34 cellular contexts compared by ENCODE assay signal in genomic region chr1:167392200-167392696, GRCh38.
"Had no signal": no experiment of that assay in that cellular context is flagged by ENCODE, and none has a peak within 500 bp of the region (broad histone marks: within the 10 kb centered on the region; RNA-seq: fewer than 3 reads in every experiment).

No MANE protein-coding gene starts in this region.

- H3K4me3 Mint-ChIP-seq: activated CD4-positive, alpha-beta memory T cell treated with anti-CD3 and anti-CD28 coated beads for 36 hours; activated CD4-positive, alpha-beta T cell treated with anti-CD3 and anti-CD28 coated beads for 36 hours; activated CD4-positive, alpha-beta T cell treated with anti-CD3 and anti-CD28 coated beads, Interleukin-2, amount 10 ng/mL, durations not matched to agents 24 days and 14 days; activated CD8-positive, alpha-beta memory T cell treated with anti-CD3 and anti-CD28 coated beads, Interleukin-2, amount 10 ng/mL, durations not matched to agents 7 days and 5 days; activated CD8-positive, alpha-beta T cell treated with anti-CD3 and anti-CD28 coated beads, Interleukin-2, amount 10 ng/mL, durations not matched to agents 7 days and 5 days; activated naive CD4-positive, alpha-beta T cell treated with anti-CD3 and anti-CD28 coated beads, Interleukin-2, amount 10 ng/mL, durations not matched to agents 7 days and 5 days; activated naive CD8-positive, alpha-beta T cell treated with anti-CD3 and anti-CD28 coated beads, Interleukin-2, amount 10 ng/mL, durations not matched to agents 7 days and 5 days; activated T-helper 1 cell treated with anti-CD3 and anti-CD28 coated beads, Interleukin-12 subunit alpha, Interleukin-12 subunit beta, Interleukin-2, Interleukin-4 antibody, amounts not matched to agents 30 ng/mL and 10 ng/mL and 1 ng/mL, durations not matched to agents 14 hours and 24 hours and 36 hours; brain; dendritic cell treated with granulocyte-macrophage colony-stimulating factor and Interleukin-4, amounts not matched to agents 40 ng/mL and 50 ng/mL, for 4 days; endodermal cell had no signal

- H3K4me1 ChIP-seq: ascending aorta, breast epithelium had no signal

- H3K36me3 Mint-ChIP-seq: activated naive CD4-positive, alpha-beta T cell treated with anti-CD3 and anti-CD28 coated beads, Interleukin-2, amount 50 U/mL, for 72 hours had no signal

- ATAC-seq: activated CD4-positive, alpha-beta T cell treated with anti-CD3 and anti-CD28 coated beads for 36 hours; activated CD8-positive, alpha-beta memory T cell treated with anti-CD3 and anti-CD28 coated beads, Interleukin-2, amount 10 ng/mL, durations not matched to agents 7 days and 5 days; activated CD8-positive, alpha-beta T cell treated with anti-CD3 and anti-CD28 coated beads, Interleukin-2, amount 10 ng/mL, durations not matched to agents 7 days and 5 days; activated naive CD4-positive, alpha-beta T cell treated with anti-CD3 and anti-CD28 coated beads, Interleukin-2, amount 50 U/mL, for 72 hours; esophagus mucosa; gastrocnemius medialis; heart left ventricle had no signal

- DNase-seq: activated CD4-positive, alpha-beta memory T cell treated with anti-CD3 and anti-CD28 coated beads for 36 hours; activated CD4-positive, alpha-beta T cell treated with anti-CD3 and anti-CD28 coated beads for 36 hours; activated CD4-positive, alpha-beta T cell treated with anti-CD3 and anti-CD28 coated beads, Interleukin-2, amount 10 ng/mL, durations not matched to agents 24 days and 14 days; activated CD4-positive, CD25-positive, alpha-beta regulatory T cell; activated CD4-positive, CD25-positive, alpha-beta regulatory T cell treated with anti-CD3 and anti-CD28 coated beads, Interleukin-2, amount 50 U/mL, for 72 hours; activated CD8-positive, alpha-beta memory T cell treated with anti-CD3 and anti-CD28 coated beads, Interleukin-2, amount 10 ng/mL, durations not matched to agents 7 days and 5 days; activated CD8-positive, alpha-beta memory T cell treated with anti-CD3 and anti-CD28 coated beads, Interleukin-2, amount 50 U/mL, for 4 hours; activated CD8-positive, alpha-beta T cell treated with anti-CD3 and anti-CD28 coated beads, Interleukin-2, amount 10 ng/mL, durations not matched to agents 7 days and 5 days; activated gamma-delta T cell; activated naive CD4-positive, alpha-beta T cell; activated naive CD4-positive, alpha-beta T cell treated with anti-CD3 and anti-CD28 coated beads, Interleukin-2, amount 10 ng/mL, durations not matched to agents 7 days and 5 days; activated naive CD8-positive, alpha-beta T cell treated with anti-CD3 and anti-CD28 coated beads, Interleukin-2, amount 10 ng/mL, durations not matched to agents 7 days and 5 days; activated T-cell treated with anti-CD3 and anti-CD28 coated beads, Interleukin-2, amount 50 U/mL, for 1 hour; activated T-cell treated with anti-CD3 and anti-CD28 coated beads, Interleukin-2, amount 50 U/mL, for 48 hours; central memory CD4-positive, alpha-beta T cell; cerebellar nuclear complex; dorsolateral prefrontal cortex; effector memory CD4-positive, alpha-beta T cell; endodermal cell; foreskin fibroblast; gastrocnemius medialis; glutamatergic neuron; heart left ventricle; T-helper 2 cell had no signal

- H3K27me3 ChIP-seq: ascending aorta, breast epithelium, cardiac muscle cell, dorsolateral prefrontal cortex, gastrocnemius medialis, heart left ventricle had no signal

- H3K9me3 ChIP-seq: ascending aorta, breast epithelium, gastrocnemius medialis, heart left ventricle had no signal

- H3K27me3 Mint-ChIP-seq: activated CD4-positive, alpha-beta memory T cell treated with anti-CD3 and anti-CD28 coated beads for 36 hours; activated CD4-positive, alpha-beta T cell treated with anti-CD3 and anti-CD28 coated beads for 36 hours; activated CD4-positive, alpha-beta T cell treated with anti-CD3 and anti-CD28 coated beads, Interleukin-2, amount 10 ng/mL, durations not matched to agents 24 days and 14 days; activated CD8-positive, alpha-beta memory T cell treated with anti-CD3 and anti-CD28 coated beads, Interleukin-2, amount 10 ng/mL, durations not matched to agents 7 days and 5 days; activated naive CD4-positive, alpha-beta T cell treated with anti-CD3 and anti-CD28 coated beads, Interleukin-2, amount 10 ng/mL, durations not matched to agents 7 days and 5 days; activated naive CD8-positive, alpha-beta T cell treated with anti-CD3 and anti-CD28 coated beads, Interleukin-2, amount 10 ng/mL, durations not matched to agents 7 days and 5 days; brain; dendritic cell treated with granulocyte-macrophage colony-stimulating factor and Interleukin-4, amounts not matched to agents 40 ng/mL and 50 ng/mL, for 4 days had no signal

- H3K36me3 ChIP-seq: breast epithelium had no signal

- H3K9me3 Mint-ChIP-seq: activated CD4-positive, alpha-beta memory T cell treated with anti-CD3 and anti-CD28 coated beads for 36 hours; activated CD4-positive, alpha-beta T cell treated with anti-CD3 and anti-CD28 coated beads, Interleukin-2, amount 10 ng/mL, durations not matched to agents 24 days and 14 days; activated naive CD4-positive, alpha-beta T cell treated with anti-CD3 and anti-CD28 coated beads, Interleukin-2, amount 10 ng/mL, durations not matched to agents 7 days and 5 days; activated naive CD4-positive, alpha-beta T cell treated with anti-CD3 and anti-CD28 coated beads, Interleukin-2, amount 50 U/mL, for 72 hours; activated naive CD8-positive, alpha-beta T cell treated with anti-CD3 and anti-CD28 coated beads, Interleukin-2, amount 10 ng/mL, durations not matched to agents 7 days and 5 days; activated T-helper 1 cell treated with anti-CD3 and anti-CD28 coated beads, Interleukin-12 subunit alpha, Interleukin-12 subunit beta, Interleukin-2, Interleukin-4 antibody, amounts not matched to agents 30 ng/mL and 10 ng/mL and 1 ng/mL, durations not matched to agents 14 hours and 24 hours and 36 hours; activated T-helper 2 cell treated with anti-CD3 and anti-CD28 coated beads, Interferon-gamma antibody, Interleukin-2, Interleukin-4, amounts not matched to agents 10 μg/mL and 5 μg/mL and 100 μg/mL, durations not matched to agents 14 hours and 24 hours and 36 hours; brain; dendritic cell treated with granulocyte-macrophage colony-stimulating factor and Interleukin-4, amounts not matched to agents 40 ng/mL and 50 ng/mL, for 4 days; endodermal cell had no signal

- H3K27ac ChIP-seq: ascending aorta, breast epithelium, cardiac muscle cell, coronary artery, dorsolateral prefrontal cortex, gastrocnemius medialis, heart left ventricle had no signal

- H3K27ac Mint-ChIP-seq: activated CD4-positive, alpha-beta memory T cell treated with anti-CD3 and anti-CD28 coated beads for 36 hours; activated CD4-positive, alpha-beta T cell treated with anti-CD3 and anti-CD28 coated beads for 36 hours; activated CD4-positive, alpha-beta T cell treated with anti-CD3 and anti-CD28 coated beads, Interleukin-2, amount 10 ng/mL, durations not matched to agents 24 days and 14 days; activated CD8-positive, alpha-beta memory T cell treated with anti-CD3 and anti-CD28 coated beads, Interleukin-2, amount 10 ng/mL, durations not matched to agents 7 days and 5 days; activated CD8-positive, alpha-beta T cell treated with anti-CD3 and anti-CD28 coated beads, Interleukin-2, amount 10 ng/mL, durations not matched to agents 7 days and 5 days; activated naive CD4-positive, alpha-beta T cell treated with anti-CD3 and anti-CD28 coated beads, Interleukin-2, amount 10 ng/mL, durations not matched to agents 7 days and 5 days; activated naive CD4-positive, alpha-beta T cell treated with anti-CD3 and anti-CD28 coated beads, Interleukin-2, amount 50 U/mL, for 72 hours; activated naive CD8-positive, alpha-beta T cell treated with anti-CD3 and anti-CD28 coated beads, Interleukin-2, amount 10 ng/mL, durations not matched to agents 7 days and 5 days; activated T-helper 1 cell treated with anti-CD3 and anti-CD28 coated beads, Interleukin-12 subunit alpha, Interleukin-12 subunit beta, Interleukin-2, Interleukin-4 antibody, amounts not matched to agents 30 ng/mL and 10 ng/mL and 1 ng/mL, durations not matched to agents 14 hours and 24 hours and 36 hours; activated T-helper 2 cell treated with anti-CD3 and anti-CD28 coated beads, Interferon-gamma antibody, Interleukin-2, Interleukin-4, amounts not matched to agents 10 μg/mL and 5 μg/mL and 100 μg/mL, durations not matched to agents 14 hours and 24 hours and 36 hours; dendritic cell treated with granulocyte-macrophage colony-stimulating factor and Interleukin-4, amounts not matched to agents 40 ng/mL and 50 ng/mL, for 4 days; endodermal cell had no signal

- H3K4me1 Mint-ChIP-seq: activated CD4-positive, alpha-beta T cell treated with anti-CD3 and anti-CD28 coated beads, Interleukin-2, amount 10 ng/mL, durations not matched to agents 24 days and 14 days; activated CD8-positive, alpha-beta memory T cell treated with anti-CD3 and anti-CD28 coated beads, Interleukin-2, amount 10 ng/mL, durations not matched to agents 7 days and 5 days; activated naive CD4-positive, alpha-beta T cell treated with anti-CD3 and anti-CD28 coated beads, Interleukin-2, amount 10 ng/mL, durations not matched to agents 7 days and 5 days; activated naive CD8-positive, alpha-beta T cell treated with anti-CD3 and anti-CD28 coated beads, Interleukin-2, amount 10 ng/mL, durations not matched to agents 7 days and 5 days; brain; endodermal cell had no signal

- H3K4me3 ChIP-seq: ascending aorta, breast epithelium, cardiac muscle cell, coronary artery, dorsolateral prefrontal cortex, gastrocnemius medialis, heart left ventricle had no signal
